ENCODE assay signal across 17 cellular contexts in the genomic region with DNA sequence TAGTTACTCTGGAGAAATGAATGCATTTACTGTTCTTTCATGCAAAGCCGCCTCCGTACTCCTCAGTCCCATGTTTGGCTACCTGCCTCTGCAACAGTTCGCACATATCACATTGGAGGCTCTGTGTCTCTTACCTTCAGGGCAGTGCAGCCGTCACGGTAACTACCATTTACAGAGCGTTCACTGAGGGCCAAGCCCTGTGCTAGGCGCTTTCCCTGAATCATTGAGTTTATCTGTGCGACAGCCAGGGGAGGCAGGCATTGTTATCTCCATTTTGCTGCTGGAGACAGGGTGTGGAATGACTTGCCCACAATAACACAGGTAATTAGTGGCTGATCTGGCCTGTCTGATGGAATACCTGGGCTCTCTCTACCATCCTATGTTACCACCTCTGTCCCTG.
DNase-seq lines count a peak whose midpoint lies in the region; ATAC-seq and TF ChIP-seq lines count a peak whose summit lies in the region.
"Had no signal": no experiment of that assay in that cellular context is flagged by ENCODE, and none has a peak within 500 bp of the region (broad histone marks: within the 10 kb centered on the region; RNA-seq: fewer than 3 reads in every experiment).

No MANE protein-coding gene starts in this region.

- no peaks in the 10 kb centered on the region; a peak in 1 of 7 replicates for H3K36me3 Mint-ChIP-seq in H9 (ENCODE audit: insufficient read depth in 1 of 3, low read depth in 3 of 3)
- H3K36me3 Mint-ChIP-seq: CD4-positive, CD25-positive, alpha-beta regulatory T cell; CD8-positive, alpha-beta T cell had no signal

- WGBS in H9 (ENCODE audit: extremely low coverage, insufficient read length, low lambda C conversion rate), result no CpG with 5 or more reads among the region's 8 CpGs

- no peaks in the 10 kb centered on the region for H4K20me1 ChIP-seq in H9 (ENCODE audit: control insufficient read depth, insufficient read depth, insufficient read length)
- H4K20me1 ChIP-seq: BLaER1 had no signal

- H3K27me3 Mint-ChIP-seq in H9 (ENCODE audit: low read depth), result peaks cover 1% of the 10 kb centered on the region; the same call in 1 of the 2 replicates
- H3K27me3 Mint-ChIP-seq: CD4-positive, CD25-positive, alpha-beta regulatory T cell had no signal

- no peak overlapping the region for H3K4ac ChIP-seq in H9 (ENCODE audit: low read depth, low read length)

- H3K4me1 Mint-ChIP-seq in H9, result peaks cover 16 to 33% of the 10 kb centered on the region in 2 experiments
- H3K4me1 Mint-ChIP-seq: B cell; CD4-positive, CD25-positive, alpha-beta regulatory T cell had no signal

- H3K4me1 ChIP-seq in H9 (ENCODE audit: insufficient read depth, low read length), result no peaks in the 10 kb centered on the region; the same call in 1 of the 2 replicates
- H3K4me1 ChIP-seq: BLaER1, Caco-2 had no signal

- H4K8ac ChIP-seq in H9 (replicated peaks; ENCODE audit: insufficient read length, low read depth, low read length), result no peak overlapping the region

- no peak for ATAC-seq in GM19463 (IDR thresholded peaks at IDR 0.05; ENCODE audit: unreplicated experiment)
- ATAC-seq: CD8-positive, alpha-beta T cell; GM23338 had no signal

- no peak overlapping the region for H3K23ac ChIP-seq in H9 (ENCODE audit: insufficient read length, low read depth, low read length)

- H3K9ac ChIP-seq in H9 (ENCODE audit: extremely low read depth, insufficient read length, low read length), result no peak overlapping the region
- H3K9ac ChIP-seq: BLaER1 had no signal

- DNase-seq in H9, result no peak
- DNase-seq in ecto neural progenitor cell (ENCODE audit: low spot score), result peak; percentile 31
- peak; percentile 28 for DNase-seq in left kidney (ENCODE audit: low read depth, low spot score)
- DNase-seq in stimulated activated CD4-positive, alpha-beta T cell treated with anti-CD3 and anti-CD28 coated beads, Interleukin-15, amount 100 ng/mL, for 24 hours, result no peak
- no peak for DNase-seq in NCI-H1436 (lab: John Stamatoyannopoulos, UW)
- DNase-seq: Caco-2; CD4-positive, CD25-positive, alpha-beta regulatory T cell; CD8-positive, alpha-beta T cell; DMS153; DND-41; HCEC 1CT had no signal

- no peak overlapping the region for H2BK5ac ChIP-seq in H9 (ENCODE audit: insufficient read length, low read length)

- H3K27me3 ChIP-seq in H9 (ENCODE audit: insufficient read depth, low read length), result no peaks in the 10 kb centered on the region
- H3K27me3 ChIP-seq: BLaER1 had no signal

- no peak overlapping the region for H2AK5ac ChIP-seq in H9 (ENCODE audit: insufficient read length, low read length)

- H2AFZ ChIP-seq in H9 (ENCODE audit: low read length), result no peak overlapping the region
- H2AFZ ChIP-seq: GM23338 had no signal

- H3K4me3 Mint-ChIP-seq in H9, result no peak overlapping the region
- H3K4me3 Mint-ChIP-seq: B cell; CD4-positive, CD25-positive, alpha-beta regulatory T cell; CD8-positive, alpha-beta T cell; GM23338 had no signal

- H3K27ac Mint-ChIP-seq in H9, result no peak overlapping the region
- H3K27ac Mint-ChIP-seq: B cell; CD4-positive, CD25-positive, alpha-beta regulatory T cell; CD8-positive, alpha-beta T cell; GM23338 had no signal

- H2BK20ac ChIP-seq in H9 (ENCODE audit: low read depth, low read length, poor library complexity, severe bottlenecking), result no peak overlapping the region

- H3K9me3 Mint-ChIP-seq in H9, result no peaks in the 10 kb centered on the region
- H3K9me3 Mint-ChIP-seq: CD8-positive, alpha-beta T cell; GM23338 had no signal

- no peak overlapping the region for H3K27ac ChIP-seq in H9 (ENCODE audit: insufficient read length, low read depth, low read length)
- H3K27ac ChIP-seq: 22Rv1, BLaER1, C4-2B had no signal

- H3K14ac ChIP-seq in H9 (ENCODE audit: insufficient read depth, low read length), result peak overlapping the region; percentile 17; the same call in 1 of the 2 replicates

- no peak overlapping the region for H3K56ac ChIP-seq in H9 (ENCODE audit: insufficient read length, low read depth, low read length)

- H3K79me1 ChIP-seq in H9 (ENCODE audit: insufficient read depth, low read depth, low read length, poor library complexity, severe bottlenecking), result no peaks in the 10 kb centered on the region

- no peak overlapping the region for H4K5ac ChIP-seq in H9 (ENCODE audit: insufficient read length, low read depth, low read length)

- H3K18ac ChIP-seq in H9 (ENCODE audit: insufficient read length, low read depth, low read length), result no peak overlapping the region

- no peak for TF ChIP-seq CTCF in H9 (conservative IDR thresholded peaks at IDR 0.05)

- no peaks in the 10 kb centered on the region for H3K9me3 ChIP-seq in H9 (ENCODE audit: control insufficient read depth, low read depth, low read length)
- H3K9me3 ChIP-seq: BLaER1, Caco-2 had no signal

- no peak overlapping the region for H2BK12ac ChIP-seq in H9 (ENCODE audit: insufficient read length, low read depth, low read length)

- no peaks in the 10 kb centered on the region for H3K79me2 ChIP-seq in H9 (ENCODE audit: insufficient read depth, low read length)

- H3K23me2 ChIP-seq in H9 (ENCODE audit: insufficient read length, low read depth, low read length, poor library complexity, severe bottlenecking), result no peaks in the 10 kb centered on the region

- H4K91ac ChIP-seq in H9 (ENCODE audit: insufficient read length, low read depth, low read length), result no peak overlapping the region

- no peak overlapping the region for H2BK15ac ChIP-seq in H9 (ENCODE audit: low read depth, low read length)

- H2BK120ac ChIP-seq in H9 (ENCODE audit: low read depth, low read length, poor library complexity, severe bottlenecking), result no peak overlapping the region

- no peak overlapping the region for H3T11ph ChIP-seq in H9 (ENCODE audit: low read length)

- H3K4me2 ChIP-seq in H9 (ENCODE audit: insufficient read depth, insufficient read length, low read length), result no peak overlapping the region
- H3K4me2 ChIP-seq: BLaER1, GM23338 had no signal

Comparison
In these comparisons a context has a peak if more than half of its experiments do, and no peak if none do; other contexts are left out.
1. DNase-seq: peak in ecto neural progenitor cell (single experiment) and left kidney (single experiment); none in H9 (single experiment), stimulated activated CD4-positive, alpha-beta T cell treated with anti-CD3 and anti-CD28 coated beads, Interleukin-15, amount 100 ng/mL, for 24 hours (single experiment) and NCI-H1436 (single experiment).